Comparison of ENCODE assay signal across 21 cellular contexts in the genomic region with DNA sequence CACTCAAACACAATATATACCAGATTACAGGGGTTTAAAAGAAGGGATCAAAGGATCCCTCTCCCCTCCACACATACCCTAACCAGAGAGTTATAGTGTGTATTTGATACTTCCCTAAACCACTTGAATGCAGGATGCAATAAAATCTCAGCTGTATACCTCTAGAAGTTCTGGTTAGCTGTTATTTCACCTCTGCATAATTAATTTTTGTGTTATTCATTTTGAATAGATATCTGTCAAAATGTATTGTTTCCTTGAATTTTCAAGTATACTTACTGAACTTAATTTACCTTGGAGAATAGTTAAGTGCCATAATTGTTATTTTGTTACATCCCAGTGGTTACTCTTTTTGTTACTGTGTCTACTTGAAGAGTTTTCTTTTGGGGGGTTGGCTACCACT.
"Had no signal": no experiment of that assay in that cellular context is flagged by ENCODE, and none has a peak within 500 bp of the region (broad histone marks: within the 10 kb centered on the region; RNA-seq: fewer than 3 reads in every experiment).

No MANE protein-coding gene starts in this region.

- H3K27ac Mint-ChIP-seq: IgD-negative memory B cell had no signal

- DNase-seq: Kasumi-1, MM.1S, NCI-H1092 treated with DMSO at 0.1 percent for 48 hours, NCI-H1436, NCI-H187, NCI-H2029, NCI-H2081 treated with DMSO at 0.1 percent for 48 hours, NCI-H2227 treated with DMSO at 0.1 percent for 48 hours, NCI-H446, NCI-H510A, NCI-H524 treated with DMSO at 0.1 percent for 48 hours, NCI-H69, NCI-H774, Right ventricle myocardium superior, RPMI8226, SIG-M5 had no signal

- ATAC-seq: K562, SK-N-SH treated with all-trans-retinoic acid at 6 μM for 48 hours had no signal

- H3K4me1 Mint-ChIP-seq: IgD-negative memory B cell had no signal

- H3K4me3 Mint-ChIP-seq: IgD-negative memory B cell had no signal

- H3K27ac ChIP-seq: HL-60, KMS-11 had no signal

- H3K27me3 Mint-ChIP-seq: IgD-negative memory B cell had no signal

- H3K4me3 ChIP-seq: K562 had no signal
